ENCODE assay signal across 14 cellular contexts in the genomic region with DNA sequence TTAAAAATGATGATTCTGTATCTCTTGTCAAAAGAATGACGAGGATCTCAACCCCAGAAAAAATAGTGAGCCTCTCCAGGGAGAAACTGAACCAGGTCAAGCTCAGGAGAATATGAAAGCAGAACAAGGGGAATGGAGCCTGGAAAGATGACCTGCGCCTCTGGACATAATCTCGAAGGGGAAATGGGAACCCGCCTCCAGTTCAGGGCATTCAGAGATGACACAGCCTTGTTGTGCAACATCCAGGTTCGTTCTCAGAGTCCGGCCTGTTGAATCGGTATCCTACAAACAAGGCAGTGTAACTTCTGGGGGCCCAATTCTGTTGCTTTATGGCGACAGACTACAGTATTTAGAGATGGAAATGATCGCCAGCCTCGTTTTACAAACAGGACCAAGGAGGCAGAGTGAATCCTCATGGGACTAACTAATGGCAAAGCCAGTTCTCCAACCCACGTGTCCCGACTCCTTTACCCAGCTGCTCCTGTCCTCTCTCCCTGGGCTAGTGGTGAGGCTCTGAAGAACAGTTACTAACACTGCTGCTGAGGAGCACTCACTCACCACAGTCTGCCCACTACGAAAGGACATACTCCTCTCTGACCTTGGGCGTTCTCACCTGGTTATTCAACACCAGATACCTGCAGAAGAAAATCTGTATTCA.
DNase-seq lines count a peak whose midpoint lies in the region; ATAC-seq and TF ChIP-seq lines count a peak whose summit lies in the region.
"Had no signal": no experiment of that assay in that cellular context is flagged by ENCODE, and none has a peak within 500 bp of the region (broad histone marks: within the 10 kb centered on the region; RNA-seq: fewer than 3 reads in every experiment).

No MANE protein-coding gene starts in this region.

- no peak for TF ChIP-seq CTCF in nephron progenitor cell (IDR thresholded peaks at IDR 0.05)

- DNase-seq in NOMO-1 treated with DMSO at 0.1 percent for 48 hours (lab: John Stamatoyannopoulos, UW; ENCODE audit: unreplicated experiment) (peak; percentile 77), nephron progenitor cell (no peak), kidney glomerular epithelial cell (lab: John Stamatoyannopoulos, UW) (no peak), NCI-H524 treated with DMSO at 0.1 percent for 48 hours (lab: John Stamatoyannopoulos, UW) (no peak)
- DNase-seq: activated CD4-positive, alpha-beta T cell treated with anti-CD3 and anti-CD28 coated beads, Interleukin-2, amount 10 ng/mL, durations not matched to agents 24 days and 14 days; KG1; lower lobe of right lung; NCI-H2029; stimulated activated CD8-positive, alpha-beta memory T cell treated with anti-CD3 and anti-CD28 coated beads, Interleukin-4, amount 100 ng/mL, for 48 hours; T-cell had no signal

- ATAC-seq in HG03565 (IDR thresholded peaks at IDR 0.05; ENCODE audit: unreplicated experiment) (no peak), HG02610 (IDR thresholded peaks at IDR 0.05; ENCODE audit: unreplicated experiment) (no peak)
- ATAC-seq: T-cell had no signal

- peak overlapping the region in 3 of 11 experiments; percentile 23 to 33 (median 27); a peak in 2 of 22 replicates for H3K9ac ChIP-seq in BLaER1 treated with 17β-estradiol and CSF1 and Interleukin-3, amounts not matched to agents 10 nM and 100 nM
- H3K9ac ChIP-seq in endocrine pancreas (ENCODE audit: control insufficient read depth, insufficient read depth, low read length): no peak overlapping the region

- no peak overlapping the region for H3K4me3 ChIP-seq in BLaER1 treated with 17β-estradiol and CSF1 and Interleukin-3, amounts not matched to agents 10 nM and 100 nM
- peak overlapping the region; percentile 0 for H3K4me3 ChIP-seq in endocrine pancreas (ENCODE audit: control insufficient read depth, insufficient read depth, low read length)
- H3K4me3 ChIP-seq: lower lobe of right lung had no signal

- no peak overlapping the region for H3K4me3 Mint-ChIP-seq in nephron progenitor cell
- H3K4me3 Mint-ChIP-seq: activated CD4-positive, alpha-beta T cell treated with anti-CD3 and anti-CD28 coated beads, Interleukin-2, amount 10 ng/mL, durations not matched to agents 24 days and 14 days; T-cell had no signal

- peak overlapping the region in 9 of 11 experiments; percentile 15 to 85 (median 69); a peak in 16 of 22 replicates for H3K4me2 ChIP-seq in BLaER1 treated with 17β-estradiol and CSF1 and Interleukin-3, amounts not matched to agents 10 nM and 100 nM

- H3K36me3 Mint-ChIP-seq in nephron progenitor cell (ENCODE audit: low read depth): no peaks in the 10 kb centered on the region

- peaks cover 0 to 49% (median 6%) of the 10 kb centered on the region in 11 experiments; a peak in 11 of 22 replicates for H4K20me1 ChIP-seq in BLaER1 treated with 17β-estradiol and CSF1 and Interleukin-3, amounts not matched to agents 10 nM and 100 nM

- H3K9me3 Mint-ChIP-seq in nephron progenitor cell: no peaks in the 10 kb centered on the region
- H3K9me3 Mint-ChIP-seq: T-cell had no signal

- peak overlapping the region in 4 of 11 experiments; percentile 10 to 58 (median 31); a peak in 6 of 22 replicates for H3K27ac ChIP-seq in BLaER1 treated with 17β-estradiol and CSF1 and Interleukin-3, amounts not matched to agents 10 nM and 100 nM
- H3K27ac ChIP-seq: lower lobe of right lung had no signal

- H3K4me1 ChIP-seq in BLaER1 treated with 17β-estradiol and CSF1 and Interleukin-3, amounts not matched to agents 10 nM and 100 nM: peaks cover 0 to 33% (median 12%) of the 10 kb centered on the region in 10 experiments; a peak in 17 of 20 replicates
- peaks cover 9% of the 10 kb centered on the region for H3K4me1 ChIP-seq in endocrine pancreas (ENCODE audit: control insufficient read depth, insufficient read depth, low read length)
- H3K4me1 ChIP-seq: lower lobe of right lung had no signal

- peak overlapping the region; percentile 20 for H3K27ac Mint-ChIP-seq in nephron progenitor cell
- H3K27ac Mint-ChIP-seq: activated CD4-positive, alpha-beta T cell treated with anti-CD3 and anti-CD28 coated beads, Interleukin-2, amount 10 ng/mL, durations not matched to agents 24 days and 14 days; T-cell had no signal

- H3K9me3 ChIP-seq in BLaER1 treated with 17β-estradiol and CSF1 and Interleukin-3, amounts not matched to agents 10 nM and 100 nM (replicated peaks in 1 of 11): no peaks in the 10 kb centered on the region
- H3K9me3 ChIP-seq in endocrine pancreas (ENCODE audit: control insufficient read depth, low read length): no peaks in the 10 kb centered on the region
- H3K9me3 ChIP-seq: lower lobe of right lung had no signal

- H3K27me3 ChIP-seq in BLaER1 treated with 17β-estradiol and CSF1 and Interleukin-3, amounts not matched to agents 10 nM and 100 nM: no peaks in the 10 kb centered on the region
- H3K27me3 ChIP-seq in endocrine pancreas (ENCODE audit: control insufficient read depth, insufficient read depth, low read length): no peaks in the 10 kb centered on the region

- H3K4me1 Mint-ChIP-seq in nephron progenitor cell: no peaks in the 10 kb centered on the region
- H3K4me1 Mint-ChIP-seq: activated CD4-positive, alpha-beta T cell treated with anti-CD3 and anti-CD28 coated beads, Interleukin-2, amount 10 ng/mL, durations not matched to agents 24 days and 14 days had no signal

- peaks cover 11% of the 10 kb centered on the region for H3K27me3 Mint-ChIP-seq in nephron progenitor cell (ENCODE audit: low read depth, poor library complexity)
- H3K27me3 Mint-ChIP-seq: activated CD4-positive, alpha-beta T cell treated with anti-CD3 and anti-CD28 coated beads, Interleukin-2, amount 10 ng/mL, durations not matched to agents 24 days and 14 days; T-cell had no signal

- H3K36me3 ChIP-seq in BLaER1 treated with 17β-estradiol and CSF1 and Interleukin-3, amounts not matched to agents 10 nM and 100 nM: 0 out of 22 replicates have a peak, but pooled peaks cover 0 to 4% (median 0%) of the 10 kb centered on the region in 11 experiments
- H3K36me3 ChIP-seq in endocrine pancreas (ENCODE audit: control insufficient read depth, insufficient read depth, low read length): no peaks in the 10 kb centered on the region
- H3K36me3 ChIP-seq: lower lobe of right lung had no signal
